20 cellular contexts compared by ENCODE assay signal in the genomic region with DNA sequence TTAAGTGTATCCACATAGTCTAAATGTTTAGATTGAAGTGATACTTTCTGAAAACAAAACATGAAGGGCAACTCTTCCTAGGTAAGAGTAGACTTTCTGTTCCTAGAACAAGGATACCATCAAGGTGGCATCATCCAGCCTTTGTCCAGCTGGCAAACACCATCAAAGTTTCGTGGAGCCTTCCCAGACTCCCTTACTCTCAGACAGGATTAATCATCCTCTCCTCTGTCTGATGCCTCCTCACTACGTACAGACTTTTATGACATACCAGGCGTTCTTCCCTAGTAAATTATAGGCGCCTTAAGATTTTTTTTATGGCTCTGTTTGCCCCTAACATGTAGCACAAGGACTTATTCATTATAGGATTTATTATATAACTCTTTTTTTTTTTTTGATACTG. TPM values are rescaled to one million over a fixed set of nuclear protein-coding genes. Genes with fewer than 3 reads are reported as not detected.
A peak's percentile ranks its signal among the peaks of the same experiment; 100 is the strongest.
DNase-seq lines count a peak whose midpoint lies in the region; ATAC-seq, FAIRE-seq and TF ChIP-seq lines count a peak whose summit lies in the region.
"Had no signal": no experiment of that assay in that cellular context is flagged by ENCODE, and none has a peak within 500 bp of the region (broad histone marks: within the 10 kb centered on the region; RNA-seq: fewer than 3 reads in every experiment).

No MANE protein-coding gene starts in this region.

- peak overlapping the region; percentile 30 to 34; a peak in 2 of 6 replicates for H3K27ac ChIP-seq in A549
- no peak overlapping the region for H3K27ac ChIP-seq in psoas muscle
- no peak overlapping the region for H3K27ac ChIP-seq in gastrocnemius medialis
- H3K27ac ChIP-seq: HL-60 had no signal

- H3K36me3 Mint-ChIP-seq in chondrocyte (ENCODE audit: low read depth): no peaks in the 10 kb centered on the region
- H3K36me3 Mint-ChIP-seq in activated T-helper 2 cell treated with anti-CD3 and anti-CD28 coated beads, Interferon-gamma antibody, Interleukin-2, Interleukin-4, amounts not matched to agents 10 μg/mL and 5 μg/mL and 100 μg/mL, durations not matched to agents 14 hours and 24 hours and 36 hours (ENCODE audit: low read depth): no peaks in the 10 kb centered on the region
- H3K36me3 Mint-ChIP-seq in MCF 10A (ENCODE audit: insufficient read depth, unreplicated experiment): no peaks in the 10 kb centered on the region

- no peak for FAIRE-seq in A549 (lab: Jason Lieb, UNC)
- FAIRE-seq: GM12892, HTR-8/SVneo had no signal

- TF ChIP-seq RAD21 in A549 (conservative IDR thresholded peaks at IDR 0.05 in 1 of 2, IDR thresholded peaks at IDR 0.05 in 1 of 2): no peak

- 48% methylated on average over 4 of the region's 4 CpGs for WGBS in A549 (ENCODE audit: missing lambda C conversion rate)
- 62 to 76% (median 67%) methylated on average over 4 of the region's 4 CpGs for WGBS in psoas muscle, 3 donors

- TF ChIP-seq POLR2A in A549 (IDR thresholded peaks at IDR 0.05; ENCODE audit: low read length) (no peak), gastrocnemius medialis (IDR thresholded peaks at IDR 0.05) (no peak)

- ATAC-seq in A549 (peak; percentile 70 to 80; a peak in 4 of 6 replicates), psoas muscle (peak; percentile 49 to 56 (median 51)), gastrocnemius medialis (no peak)

- in situ Hi-C loops in gastrocnemius medialis (cut with MboI; ENCODE audit: low sequenced_read_pairs in 4 of 4): no loop called here

- H3K4me3 Mint-ChIP-seq in chondrocyte (ENCODE audit: unreplicated experiment): no peak overlapping the region
- no peak overlapping the region for H3K4me3 Mint-ChIP-seq in activated T-helper 2 cell treated with anti-CD3 and anti-CD28 coated beads, Interferon-gamma antibody, Interleukin-2, Interleukin-4, amounts not matched to agents 10 μg/mL and 5 μg/mL and 100 μg/mL, durations not matched to agents 14 hours and 24 hours and 36 hours (ENCODE audit: low read depth)
- H3K4me3 Mint-ChIP-seq in MCF 10A (ENCODE audit: unreplicated experiment): no peak overlapping the region

- no peaks in the 10 kb centered on the region for H3K9me3 ChIP-seq in A549
- no peaks in the 10 kb centered on the region for H3K9me3 ChIP-seq in psoas muscle
- no peaks in the 10 kb centered on the region for H3K9me3 ChIP-seq in gastrocnemius medialis

- CTCF ChIA-PET in A549 (lab: Yijun Ruan, JAX) (interaction anchor here (0.7 kb wide), 1 partner anchor 129 kb away, joined by 3 read pairs; no protein-coding TSS in a partner anchor), MCF 10A (lab: Yijun Ruan, JAX) (interaction anchor here (0.6 to 1.3 kb wide), 3 partner anchors 13 to 477 kb away, joined by 3 to 6 read pairs (median 3); no protein-coding TSS in a partner anchor)

- POLR2A ChIA-PET in A549 (lab: Yijun Ruan, JAX) (no interaction called here), MCF 10A (lab: Yijun Ruan, JAX) (no interaction called here)

- H3K9me3 Mint-ChIP-seq in chondrocyte (ENCODE audit: low read depth): no peaks in the 10 kb centered on the region
- H3K9me3 Mint-ChIP-seq in activated T-helper 2 cell treated with anti-CD3 and anti-CD28 coated beads, Interferon-gamma antibody, Interleukin-2, Interleukin-4, amounts not matched to agents 10 μg/mL and 5 μg/mL and 100 μg/mL, durations not matched to agents 14 hours and 24 hours and 36 hours: no peaks in the 10 kb centered on the region
- H3K9me3 Mint-ChIP-seq in MCF 10A (ENCODE audit: unreplicated experiment): no peaks in the 10 kb centered on the region

- H3K27me3 ChIP-seq in psoas muscle (ENCODE audit: insufficient read depth in 3 of 3, low read length in 2 of 3): no peaks in the 10 kb centered on the region
- no peaks in the 10 kb centered on the region for H3K27me3 ChIP-seq in gastrocnemius medialis

- TF ChIP-seq CTCF in A549 (IDR thresholded peaks at IDR 0.05): no peak
- TF ChIP-seq CTCF in chondrocyte (IDR thresholded peaks at IDR 0.05): no peak
- TF ChIP-seq CTCF in psoas muscle (IDR thresholded peaks at IDR 0.05): no peak
- no peak for TF ChIP-seq CTCF in gastrocnemius medialis (IDR thresholded peaks at IDR 0.05 in 4 of 5, conservative IDR thresholded peaks at IDR 0.05 in 1 of 5)
- TF ChIP-seq CTCF in MCF 10A (IDR thresholded peaks at IDR 0.05; ENCODE audit: unreplicated experiment): no peak

- H3K4me1 ChIP-seq in A549 (peaks cover 16% of the 10 kb centered on the region; the same call in 2 of the 3 replicates), psoas muscle (no peaks in the 10 kb centered on the region), gastrocnemius medialis (no peaks in the 10 kb centered on the region)

- no peaks in the 10 kb centered on the region for H3K27me3 Mint-ChIP-seq in chondrocyte (ENCODE audit: low read depth)
- H3K27me3 Mint-ChIP-seq in activated T-helper 2 cell treated with anti-CD3 and anti-CD28 coated beads, Interferon-gamma antibody, Interleukin-2, Interleukin-4, amounts not matched to agents 10 μg/mL and 5 μg/mL and 100 μg/mL, durations not matched to agents 14 hours and 24 hours and 36 hours (ENCODE audit: low read depth): peaks cover 4% of the 10 kb centered on the region
- H3K27me3 Mint-ChIP-seq in MCF 10A (ENCODE audit: insufficient read depth, unreplicated experiment): no peaks in the 10 kb centered on the region

- no peak for TF ChIP-seq EP300 in A549 (IDR thresholded peaks at IDR 0.05)

- DNase-seq in A549 (ENCODE audit: low read depth in 1 of 2, low spot score in 1 of 2) (peak in 1 of 2 experiments; percentile 41), M059J (ENCODE audit: low read depth) (peak; percentile 32), chondrocyte (ENCODE audit: low spot score) (no peak), psoas muscle (no peak), NCI-H748 treated with DMSO at 0.1 percent for 48 hours (lab: John Stamatoyannopoulos, UW) (no peak), gastrocnemius medialis (no peak), MCF 10A (ENCODE audit: unreplicated experiment) (no peak)
- DNase-seq in activated T-helper 2 cell treated with anti-CD3 and anti-CD28 coated beads, Interferon-gamma antibody, Interleukin-2, Interleukin-4, amounts not matched to agents 10 μg/mL and 5 μg/mL and 100 μg/mL, durations not matched to agents 14 hours and 24 hours and 36 hours (ENCODE audit: low spot score): no peak
- DNase-seq: 8988T, C1 segment of cervical spinal cord, DND-41, GOT3, NCI-H1436 treated with DMSO at 0.1 percent for 48 hours, NCI-H2029 treated with DMSO at 0.1 percent for 48 hours, NCI-H2171 treated with DMSO at 0.1 percent for 48 hours, NCI-H446 treated with DMSO at 0.1 percent for 48 hours, RPMI8226 had no signal

- H3K27ac Mint-ChIP-seq in chondrocyte (ENCODE audit: unreplicated experiment): peak overlapping the region; percentile 32
- no peak overlapping the region for H3K27ac Mint-ChIP-seq in activated T-helper 2 cell treated with anti-CD3 and anti-CD28 coated beads, Interferon-gamma antibody, Interleukin-2, Interleukin-4, amounts not matched to agents 10 μg/mL and 5 μg/mL and 100 μg/mL, durations not matched to agents 14 hours and 24 hours and 36 hours
- no peak overlapping the region for H3K27ac Mint-ChIP-seq in MCF 10A (ENCODE audit: low read depth, unreplicated experiment)

- H3K4me1 Mint-ChIP-seq in chondrocyte (ENCODE audit: low read depth) (peaks cover 42% of the 10 kb centered on the region), MCF 10A (ENCODE audit: insufficient read depth, unreplicated experiment) (no peaks in the 10 kb centered on the region)
- H3K4me1 Mint-ChIP-seq in activated T-helper 2 cell treated with anti-CD3 and anti-CD28 coated beads, Interferon-gamma antibody, Interleukin-2, Interleukin-4, amounts not matched to agents 10 μg/mL and 5 μg/mL and 100 μg/mL, durations not matched to agents 14 hours and 24 hours and 36 hours (ENCODE audit: low read depth): no peaks in the 10 kb centered on the region

- BruUV-seq in MCF 10A (replicated peaks; lab: Mats Ljungman, UMichigan): no TSS peak

- H3K36me3 ChIP-seq in psoas muscle (ENCODE audit: insufficient read depth in 1 of 2, low read depth in 1 of 2) (no peaks in the 10 kb centered on the region), gastrocnemius medialis (no peaks in the 10 kb centered on the region)

- intact Hi-C loops in psoas muscle (cut with DNase I): loop anchor here (5.0 kb wide), 1 partner anchor 165 kb away; no protein-coding TSS in a partner anchor
- intact Hi-C loops in activated T-helper 2 cell treated with anti-CD3 and anti-CD28 coated beads, Interferon-gamma antibody, Interleukin-2, Interleukin-4, amounts not matched to agents 10 μg/mL and 5 μg/mL and 100 μg/mL, durations not matched to agents 14 hours and 24 hours and 36 hours (cut with micrococcal nuclease): no loop called here
- intact Hi-C loops in gastrocnemius medialis (cut with DNase I; ENCODE audit: low total_unique reads): no loop called here
- intact Hi-C loops in MCF 10A (cut with micrococcal nuclease): loop anchor here (5.0 kb wide), 1 partner anchor 165 kb away; no protein-coding TSS in a partner anchor

- H3K4me3 ChIP-seq in A549: no peak overlapping the region
- no peak overlapping the region for H3K4me3 ChIP-seq in psoas muscle
- H3K4me3 ChIP-seq in gastrocnemius medialis: no peak overlapping the region

- peak overlapping the region; percentile 24; the same call in 2 of the 3 replicates for H3K4me2 ChIP-seq in A549

RNA-seq across cellular contexts. Expression of a gene that starts 29.4 kb away (rescaled TPM):
- polyA plus RNA-seq in A549 (2011; rRNA removed) (47.7 and 69.0 TPM in 2 replicates), A549 (2017; fragmentation: RNase III; extraction: RNeasy Plus Mini Kit Qiagen cat#74134 plus additional on column Dnase treatment) (45.9 to 52.1 TPM (median 47.9 TPM) in 3 replicates), psoas muscle (100 to 1,000 TPM in 1 of 3 donors, 10 to 100 TPM in 2; 57.9 to 148 (median 66.6) TPM)
- 13.8 and 15.4 TPM in 2 replicates for polyA plus RNA-seq in A549 (2012; cell fraction: cytosol; rRNA removed)
- 3.8 and 7.1 TPM in 2 replicates for polyA plus RNA-seq in A549 (2012; cell fraction: nucleus; rRNA removed)
- polyA minus RNA-seq in A549 (2011; rRNA and poly(A)+ RNA removed): 10.5 and 12.0 TPM in 2 replicates
- total RNA-seq in M059J (2014; rRNA removed; shearing (Covaris generic)): 30.1 and 48.1 TPM in 2 replicates
- total RNA-seq in chondrocyte (36.1 to 43.1 TPM (median 39.5 TPM) in 3 replicates), psoas muscle (10 to 100 TPM; 50.8 to 67.0 (median 62.0) TPM), gastrocnemius medialis (100 to 1,000 TPM in 1 of 4 donors, 10 to 100 TPM in 3; 68.1 to 114 (median 87.3) TPM), MCF 10A (2022) (29.8 and 41.4 TPM in 2 replicates)
- total RNA-seq in activated T-helper 2 cell treated with anti-CD3 and anti-CD28 coated beads, Interferon-gamma antibody, Interleukin-2, Interleukin-4, amounts not matched to agents 10 μg/mL and 5 μg/mL and 100 μg/mL, durations not matched to agents 14 hours and 24 hours and 36 hours: 52.0 and 52.7 TPM in 2 replicates

RNA-seq across cellular contexts. Expression of a gene that starts 42.6 kb away (rescaled TPM):
- polyA plus RNA-seq in A549 (2011; rRNA removed) (3.1 and 4.8 TPM in 2 replicates), A549 (2017; fragmentation: RNase III; extraction: RNeasy Plus Mini Kit Qiagen cat#74134 plus additional on column Dnase treatment) (1.7 to 2.3 TPM (median 2.2 TPM) in 3 replicates), psoas muscle (1 to 10 TPM in 1 of 3 donors, under 1 TPM in 2; 0.72 to 3.6 (median 0.98) TPM)
- polyA plus RNA-seq in A549 (2012; cell fraction: cytosol; rRNA removed): 0.70 and 1.1 TPM in 2 replicates
- polyA plus RNA-seq in A549 (2012; cell fraction: nucleus; rRNA removed): 0.58 and 0.69 TPM in 2 replicates
- polyA minus RNA-seq in A549 (2011; rRNA and poly(A)+ RNA removed): 3.3 and 4.4 TPM in 2 replicates
- 2.2 and 3.5 TPM in 2 replicates for total RNA-seq in M059J (2014; rRNA removed; shearing (Covaris generic))
- total RNA-seq in chondrocyte (4.0 to 6.4 TPM (median 4.4 TPM) in 3 replicates), psoas muscle (1 to 10 TPM; 4.1 to 8.7 (median 6.0) TPM), gastrocnemius medialis (10 to 100 TPM in 1 of 4 donors, 1 to 10 TPM in 3; 3.4 to 13.1 (median 5.9) TPM), MCF 10A (2022) (4.6 and 5.1 TPM in 2 replicates)
- 4.0 and 4.1 TPM in 2 replicates for total RNA-seq in activated T-helper 2 cell treated with anti-CD3 and anti-CD28 coated beads, Interferon-gamma antibody, Interleukin-2, Interleukin-4, amounts not matched to agents 10 μg/mL and 5 μg/mL and 100 μg/mL, durations not matched to agents 14 hours and 24 hours and 36 hours

RNA-seq across cellular contexts. Expression of a gene that starts 51.3 kb away (rescaled TPM):
- polyA plus RNA-seq in A549 (2011; rRNA removed) (12.3 and 25.0 TPM in 2 replicates), A549 (2017; fragmentation: RNase III; extraction: RNeasy Plus Mini Kit Qiagen cat#74134 plus additional on column Dnase treatment) (6.8 to 9.2 TPM (median 8.2 TPM) in 3 replicates), psoas muscle (10 to 100 TPM in 2 of 3 donors, 1 to 10 TPM in 1; 8.4 to 49.1 (median 19.4) TPM)
- polyA plus RNA-seq in A549 (2012; cell fraction: cytosol; rRNA removed): 2.7 and 3.7 TPM in 2 replicates
- 0.97 and 1.7 TPM in 2 replicates for polyA plus RNA-seq in A549 (2012; cell fraction: nucleus; rRNA removed)
- polyA minus RNA-seq in A549 (2011; rRNA and poly(A)+ RNA removed): 17.9 and 22.3 TPM in 2 replicates
- 0.39 and 0.76 TPM in 2 replicates for total RNA-seq in M059J (2014; rRNA removed; shearing (Covaris generic))
- total RNA-seq in chondrocyte (15.0 to 21.7 TPM (median 20.3 TPM) in 3 replicates), psoas muscle (10 to 100 TPM; 21.5 to 65.7 (median 34.6) TPM), gastrocnemius medialis (10 to 100 TPM; 24.8 to 81.8 (median 37.4) TPM), MCF 10A (2022) (0.15 TPM in 1 of 2 replicates, not detected in the other)
- 1.8 and 2.4 TPM in 2 replicates for total RNA-seq in activated T-helper 2 cell treated with anti-CD3 and anti-CD28 coated beads, Interferon-gamma antibody, Interleukin-2, Interleukin-4, amounts not matched to agents 10 μg/mL and 5 μg/mL and 100 μg/mL, durations not matched to agents 14 hours and 24 hours and 36 hours

Comparison
In these comparisons a context has a peak if more than half of its experiments do, and no peak if none do; other contexts are left out.
1. ATAC-seq: peak in A549 (2 of 2) and psoas muscle (4 of 4); none in gastrocnemius medialis (0 of 2).
2. H3K27ac ChIP-seq: peak in A549 (2 of 2); none in psoas muscle (single experiment) and gastrocnemius medialis (0 of 4).
3. intact Hi-C loops: an anchor here in psoas muscle (5.0 kb wide) and MCF 10A (5.0 kb wide); none called in activated T-helper 2 cell treated with anti-CD3 and anti-CD28 coated beads, Interferon-gamma antibody, Interleukin-2, Interleukin-4, amounts not matched to agents 10 μg/mL and 5 μg/mL and 100 μg/mL, durations not matched to agents 14 hours and 24 hours and 36 hours and gastrocnemius medialis.